Comparison of ENCODE assay signal across 7 cellular contexts in the genomic region with DNA sequence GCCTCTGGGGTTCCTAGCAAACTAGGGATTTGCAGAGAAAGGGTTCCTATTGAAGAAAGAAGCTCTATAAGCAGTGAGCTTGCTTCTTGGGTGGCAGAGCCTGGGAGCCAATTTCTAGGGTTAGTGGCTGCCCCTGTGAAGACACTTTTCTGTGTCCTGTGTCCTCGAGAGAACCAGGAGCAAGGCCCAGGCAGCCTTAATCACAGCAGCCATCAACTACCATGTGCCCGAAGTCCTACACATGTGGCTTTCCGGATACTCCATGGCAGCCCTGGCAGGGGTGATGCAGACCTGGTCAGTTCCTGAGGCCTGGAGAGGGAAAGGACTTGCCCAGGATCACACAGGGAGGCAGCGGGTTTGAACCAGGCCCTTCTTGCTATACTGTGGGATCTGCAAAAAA.
"Had no signal": no experiment of that assay in that cellular context is flagged by ENCODE, and none has a peak within 500 bp of the region (broad histone marks: within the 10 kb centered on the region; RNA-seq: fewer than 3 reads in every experiment).

No MANE protein-coding gene starts in this region.

- H3K4me3 Mint-ChIP-seq: HFFc6 had no signal

- H3K4me1 ChIP-seq: HAP-1 had no signal

- H3K27ac ChIP-seq: GM23248 had no signal

- H3K27ac Mint-ChIP-seq: HFFc6 had no signal

- H3K9me3 Mint-ChIP-seq: HFFc6 had no signal

- DNase-seq: GM23248, GOT3, H7, HFFc6 had no signal

- H3K9me3 ChIP-seq: HAP-1 had no signal

- H2AFZ ChIP-seq: GM23248 had no signal

- ATAC-seq: HCT116, K562 had no signal

- H3K9ac ChIP-seq: GM23248 had no signal

- H3K4me3 ChIP-seq: GM23248, HAP-1, K562 had no signal

- H3K36me3 ChIP-seq: HAP-1 had no signal
